In the genomic region with DNA sequence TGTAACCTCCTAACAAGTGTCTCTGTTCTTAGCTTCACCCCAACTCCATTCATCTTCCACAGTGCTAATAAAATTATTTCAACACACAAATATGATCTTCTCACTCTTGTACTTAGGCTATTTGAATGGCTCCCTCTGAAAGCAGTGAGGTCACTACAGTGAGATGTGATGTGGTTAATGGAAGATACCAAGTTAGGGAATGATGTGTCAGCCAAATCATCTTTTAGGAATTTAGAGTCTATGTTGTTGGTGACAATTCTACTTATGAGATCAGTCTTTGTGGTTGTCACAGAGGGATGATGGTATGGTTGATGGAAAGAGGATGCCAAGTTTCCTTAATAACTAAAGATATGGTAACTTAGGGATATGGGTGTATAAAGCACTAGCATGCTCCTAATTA, we compare ENCODE assay signal across 20 cellular contexts. TPM values are rescaled to one million over a fixed set of nuclear protein-coding genes. Genes with fewer than 3 reads are reported as not detected.
DNase-seq lines count a peak whose midpoint lies in the region; FAIRE-seq and TF ChIP-seq lines count a peak whose summit lies in the region.
"Had no signal": no experiment of that assay in that cellular context is flagged by ENCODE, and none has a peak within 500 bp of the region (broad histone marks: within the 10 kb centered on the region; RNA-seq: fewer than 3 reads in every experiment).

No MANE protein-coding gene starts in this region.

- FAIRE-seq in H54 (lab: Jason Lieb, UNC): peak; percentile 93
- no peak for FAIRE-seq in HTR-8/SVneo (lab: Jason Lieb, UNC)

- POLR2A ChIA-PET in SK-N-SH (lab: Yijun Ruan, JAX): no interaction called here

- H3K9ac ChIP-seq in SK-N-SH (no peak overlapping the region), smooth muscle cell (ENCODE audit: low read depth) (peak overlapping the region; percentile 5)

- no peaks in the 10 kb centered on the region for H3K27me3 Mint-ChIP-seq in glutamatergic neuron (ENCODE audit: unreplicated experiment)
- H3K27me3 Mint-ChIP-seq: CD4-positive, alpha-beta memory T cell; natural killer cell treated with Interleukin-12 subunit alpha and Interleukin-12 subunit beta and Interleukin-15 and Interleukin-18, amount 100 ng/mL, for 72 hours had no signal

- no peaks in the 10 kb centered on the region for H3K36me3 Mint-ChIP-seq in glutamatergic neuron (ENCODE audit: unreplicated experiment)
- H3K36me3 Mint-ChIP-seq: WTC11 had no signal

- H3K9me3 ChIP-seq in SK-N-SH (no peaks in the 10 kb centered on the region), smooth muscle cell (replicated peaks; ENCODE audit: low read depth) (no peaks in the 10 kb centered on the region)
- H3K9me3 ChIP-seq: tibial artery had no signal

- H3K4me3 Mint-ChIP-seq in glutamatergic neuron (ENCODE audit: unreplicated experiment): no peak overlapping the region
- H3K4me3 Mint-ChIP-seq: CD4-positive, alpha-beta memory T cell; natural killer cell treated with Interleukin-12 subunit alpha and Interleukin-12 subunit beta and Interleukin-15 and Interleukin-18, amount 100 ng/mL, for 72 hours; WTC11 had no signal

- no peaks in the 10 kb centered on the region for H3K4me1 Mint-ChIP-seq in glutamatergic neuron (ENCODE audit: low read depth, unreplicated experiment)
- H3K4me1 Mint-ChIP-seq: CD4-positive, alpha-beta memory T cell had no signal

- no peak overlapping the region for H3K27ac Mint-ChIP-seq in glutamatergic neuron (ENCODE audit: unreplicated experiment)
- H3K27ac Mint-ChIP-seq: CD4-positive, alpha-beta memory T cell; natural killer cell treated with Interleukin-12 subunit alpha and Interleukin-12 subunit beta and Interleukin-15 and Interleukin-18, amount 100 ng/mL, for 72 hours; WTC11 had no signal

- no peak overlapping the region for H3K4me3 ChIP-seq in SK-N-SH (ENCODE audit: low read depth in 2 of 2, low read length in 1 of 2)
- H3K4me3 ChIP-seq in smooth muscle cell: no peak overlapping the region
- H3K4me3 ChIP-seq: tibial artery had no signal

- TF ChIP-seq RAD21 in SK-N-SH (IDR thresholded peaks at IDR 0.05; ENCODE audit: low read length): no peak

- H3K9me2 ChIP-seq in SK-N-SH: 0 out of 2 replicates have a peak, but pooled peaks cover 4% of the 10 kb centered on the region

- TF ChIP-seq POLR2A in H54 (IDR thresholded peaks at IDR 0.05; ENCODE audit: low read depth, low read length): no peak

- peak overlapping the region in 1 of 2 experiments; percentile 70; a peak in 2 of 4 replicates for H3K27ac ChIP-seq in SK-N-SH (ENCODE audit: low read depth in 2 of 2, low read length in 1 of 2)
- H3K27ac ChIP-seq in smooth muscle cell (ENCODE audit: low read depth): peak overlapping the region; percentile 66
- H3K27ac ChIP-seq: tibial artery had no signal

- H3K36me3 ChIP-seq in SK-N-SH (replicated peaks in 1 of 2; ENCODE audit: control insufficient read depth in 1 of 2, insufficient read depth in 2 of 2, low read length in 1 of 2) (peaks cover 13 to 25% of the 10 kb centered on the region in 2 experiments), smooth muscle cell (ENCODE audit: low read depth) (no peaks in the 10 kb centered on the region)

- H3K27me3 ChIP-seq in SK-N-SH (ENCODE audit: insufficient read depth) (no peaks in the 10 kb centered on the region), smooth muscle cell (ENCODE audit: low read depth) (no peaks in the 10 kb centered on the region)
- H3K27me3 ChIP-seq: tibial artery had no signal

- H3K4me2 ChIP-seq in SK-N-SH: no peak overlapping the region
- peak overlapping the region; percentile 10 for H3K4me2 ChIP-seq in smooth muscle cell

- H2AFZ ChIP-seq in SK-N-SH (ENCODE audit: low read depth) (peak overlapping the region; percentile 23; the same call in 1 of the 2 replicates), smooth muscle cell (ENCODE audit: low read depth) (no peak overlapping the region)

- H3K79me2 ChIP-seq in SK-N-SH (ENCODE audit: insufficient read depth): no peaks in the 10 kb centered on the region
- H3K79me2 ChIP-seq in smooth muscle cell (ENCODE audit: low read depth): no peaks in the 10 kb centered on the region

- CTCF ChIA-PET in SK-N-SH (lab: Yijun Ruan, JAX): no interaction called here

- peaks cover 28% of the 10 kb centered on the region for H3F3A ChIP-seq in SK-N-SH (replicated peaks; ENCODE audit: insufficient read depth)
- H3F3A ChIP-seq in smooth muscle cell (ENCODE audit: low read depth): no peaks in the 10 kb centered on the region

- peak; percentile 7 for DNase-seq in H54 (ENCODE audit: insufficient read length, low spot score)
- DNase-seq in SK-N-SH: no peak
- peak; percentile 72 for DNase-seq in fibroblast of peridontal ligament (ENCODE audit: extremely low read depth)
- DNase-seq in smooth muscle cell (lab: John Stamatoyannopoulos, UW; ENCODE audit: unreplicated experiment): no peak
- no peak for DNase-seq in mucosa of gallbladder (ENCODE audit: low spot score)
- no peak for DNase-seq in glutamatergic neuron
- DNase-seq in HTR-8/SVneo (ENCODE audit: insufficient read length, low spot score): no peak
- no peak for DNase-seq in activated naive CD4-positive, alpha-beta T cell treated with Interleukin-2 at 50 U/mL for 16 hours
- DNase-seq: activated gamma-delta T cell treated with Interleukin-2 at 50 U/mL for 16 hours; caudate nucleus; CD4-positive, alpha-beta memory T cell; hypothalamus; KBM-7; NCI-H1436; NCI-H2227 treated with DMSO at 0.1 percent for 48 hours; stimulated activated CD4-positive, alpha-beta T cell treated with anti-CD3 and anti-CD28 coated beads, Interleukin-1b, Interleukin-23, amount 100 ng/mL, for 48 hours; stimulated activated CD8-positive, alpha-beta memory T cell treated with anti-CD3 and anti-CD28 coated beads, Interleukin-4, amount 100 ng/mL, for 48 hours; tibial artery had no signal

- H3K4me1 ChIP-seq in SK-N-SH (ENCODE audit: control insufficient read depth in 1 of 2, insufficient read depth in 2 of 2, low read depth in 1 of 2, low read length in 1 of 2) (peaks cover 0 to 15% of the 10 kb centered on the region in 2 experiments; a peak in 2 of 4 replicates), smooth muscle cell (ENCODE audit: low read depth) (peaks cover 25% of the 10 kb centered on the region)
- H3K4me1 ChIP-seq: tibial artery had no signal

- TF ChIP-seq EP300 in SK-N-SH (IDR thresholded peaks at IDR 0.05; ENCODE audit: borderline replicate concordance in 1 of 2, low read depth in 1 of 2, low read length in 1 of 2): peak in 1 of 2 experiments; percentile 74; a peak in 1 of 4 replicates

- no peak for TF ChIP-seq CTCF in SK-N-SH (IDR thresholded peaks at IDR 0.05)
- no peak for TF ChIP-seq CTCF in smooth muscle cell (IDR thresholded peaks at IDR 0.05; ENCODE audit: borderline replicate concordance, insufficient read depth, poor library complexity, severe bottlenecking)
- TF ChIP-seq CTCF in glutamatergic neuron (IDR thresholded peaks at IDR 0.05; ENCODE audit: partially characterized antibody, unreplicated experiment): no peak

- H3K9me3 Mint-ChIP-seq in glutamatergic neuron (ENCODE audit: unreplicated experiment): no peaks in the 10 kb centered on the region
- H3K9me3 Mint-ChIP-seq: CD4-positive, alpha-beta memory T cell; natural killer cell treated with Interleukin-12 subunit alpha and Interleukin-12 subunit beta and Interleukin-15 and Interleukin-18, amount 100 ng/mL, for 72 hours; WTC11 had no signal

- H4K20me1 ChIP-seq in SK-N-SH (ENCODE audit: insufficient read depth) (no peaks in the 10 kb centered on the region), smooth muscle cell (ENCODE audit: low read depth) (no peaks in the 10 kb centered on the region)

TF ChIP-seq in SK-N-SH, 30 proteins besides CTCF, POLR2A, EP300 and RAD21 (continues in another document):
- TF ChIP-seq TCF12 (IDR thresholded peaks at IDR 0.05) (peak; percentile 74), IRF3 (IDR thresholded peaks at IDR 0.05; ENCODE audit: low read depth, low read length) (no peak), FOXM1 (IDR thresholded peaks at IDR 0.05; ENCODE audit: low read depth) (no peak), RXRA (IDR thresholded peaks at IDR 0.05; ENCODE audit: borderline replicate concordance, low read depth) (peak; percentile 28; the same call in 1 of the 2 replicates), NFIC (IDR thresholded peaks at IDR 0.05; ENCODE audit: borderline replicate concordance) (peak; percentile 66; the same call in 1 of the 2 replicates), TEAD4 (IDR thresholded peaks at IDR 0.05; ENCODE audit: borderline replicate concordance, insufficient read depth) (0 out of 2 replicates have a peak, but pooled peaks have one; percentile 47), SIN3A (IDR thresholded peaks at IDR 0.05; ENCODE audit: borderline replicate concordance, low read depth, low read length) (no peak), JUND (IDR thresholded peaks at IDR 0.05) (peak; percentile 79), EZH2phosphoT487 (IDR thresholded peaks at IDR 0.05; ENCODE audit: borderline replicate concordance, low read depth) (no peak), CHD2 (IDR thresholded peaks at IDR 0.05; ENCODE audit: low read length, partially characterized antibody) (no peak), YY1 (IDR thresholded peaks at IDR 0.05; ENCODE audit: low read depth) (no peak), POLR2AphosphoS5 (IDR thresholded peaks at IDR 0.05; ENCODE audit: low read depth, low read length) (no peak), ELF1 (IDR thresholded peaks at IDR 0.05) (no peak), FOXJ3 (CRISPR knock-in tag; IDR thresholded peaks at IDR 0.05) (no peak)
- TF ChIP-seq, protein P1, sequence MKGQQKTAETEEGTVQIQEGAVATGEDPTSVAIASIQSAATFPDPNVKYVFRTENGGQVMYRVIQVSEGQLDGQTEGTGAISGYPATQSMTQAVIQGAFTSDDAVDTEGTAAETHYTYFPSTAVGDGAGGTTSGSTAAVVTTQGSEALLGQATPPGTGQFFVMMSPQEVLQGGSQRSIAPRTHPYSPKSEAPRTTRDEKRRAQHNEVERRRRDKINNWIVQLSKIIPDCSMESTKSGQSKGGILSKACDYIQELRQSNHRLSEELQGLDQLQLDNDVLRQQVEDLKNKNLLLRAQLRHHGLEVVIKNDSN (IDR thresholded peaks at IDR 0.05; ENCODE audit: borderline replicate concordance, low read depth): no peak

RNA-seq across cellular contexts. Expression of gene POLR3B, which starts 57.6 kb away (rescaled TPM):
- polyA plus RNA-seq in SK-N-SH (2012; rRNA removed) (3.3 and 3.9 TPM in 2 replicates), smooth muscle cell (4.8 and 7.3 TPM in 2 replicates)
- polyA plus RNA-seq in SK-N-SH (2012; cell fraction: cytosol; rRNA removed): 3.9 TPM in 2 replicates
- 2.8 and 3.9 TPM in 2 replicates for polyA plus RNA-seq in SK-N-SH (2012; cell fraction: nucleus; rRNA removed)
- total RNA-seq in smooth muscle cell (7.5 and 11.7 TPM in 2 replicates), mucosa of gallbladder (8.9 TPM), glutamatergic neuron (ENCODE audit: unreplicated experiment) (12.1 TPM)

Comparison
In these comparisons a context has a peak if more than half of its experiments do, and no peak if none do; other contexts are left out.
1. DNase-seq: peak in H54 (single experiment) and fibroblast of peridontal ligament (single experiment); none in SK-N-SH (single experiment), smooth muscle cell (single experiment), mucosa of gallbladder (single experiment), glutamatergic neuron (single experiment), HTR-8/SVneo (single experiment) and activated naive CD4-positive, alpha-beta T cell treated with Interleukin-2 at 50 U/mL for 16 hours (single experiment).